In genomic region chr19:31392514-31392913, GRCh38 we compare ENCODE assay signal across 19 cellular contexts.
"Had no signal": no experiment of that assay in that cellular context is flagged by ENCODE, and none has a peak within 500 bp of the region (broad histone marks: within the 10 kb centered on the region; RNA-seq: fewer than 3 reads in every experiment).

No MANE protein-coding gene starts in this region.

- H3K27ac ChIP-seq: cardiac muscle cell, dorsolateral prefrontal cortex, heart left ventricle, psoas muscle, testis, upper lobe of left lung, WERI-Rb-1 had no signal

- H3K4me1 ChIP-seq: heart left ventricle, psoas muscle, testis, upper lobe of left lung had no signal

- H3K4me3 ChIP-seq: cardiac muscle cell, dorsolateral prefrontal cortex, heart left ventricle, lung, psoas muscle, testis, upper lobe of left lung had no signal

- H3K9me3 ChIP-seq: heart left ventricle, psoas muscle, testis, upper lobe of left lung had no signal

- ATAC-seq: activated CD4-positive, alpha-beta T cell treated with anti-CD3 and anti-CD28 coated beads for 36 hours; activated T-cell treated with anti-CD3 and anti-CD28 coated beads, Interleukin-2, amount 50 U/mL, for 4 hours; heart left ventricle; psoas muscle; sciatic nerve; stimulated activated naive CD8-positive, alpha-beta T cell treated with anti-CD3 and anti-CD28 coated beads, Interleukin-15, amount 100 ng/mL, for 72 hours; T-helper 17 cell had no signal

- H3K27me3 ChIP-seq: testis, upper lobe of left lung had no signal

- H3K36me3 ChIP-seq: cardiac muscle cell, heart left ventricle, upper lobe of left lung, WERI-Rb-1 had no signal

- DNase-seq: activated CD4-positive, alpha-beta memory T cell treated with anti-CD3 and anti-CD28 coated beads for 36 hours; activated CD4-positive, alpha-beta T cell treated with anti-CD3 and anti-CD28 coated beads for 36 hours; activated effector memory CD4-positive, alpha-beta T cell treated with anti-CD3 and anti-CD28 coated beads, Interleukin-2, amount 50 U/mL, for 16 hours; activated T-cell treated with anti-CD3 and anti-CD28 coated beads, Interleukin-2, amount 50 U/mL, for 4 hours; dorsolateral prefrontal cortex; endodermal cell; heart left ventricle; immature natural killer cell; midbrain; psoas muscle; stimulated activated CD4-positive, alpha-beta T cell treated with anti-CD3 and anti-CD28 coated beads, Interleukin-1b, Interleukin-23, amount 100 ng/mL, for 48 hours; stimulated activated naive CD8-positive, alpha-beta T cell treated with anti-CD3 and anti-CD28 coated beads, Interleukin-15, amount 100 ng/mL, for 72 hours; T-helper 17 cell; testis; upper lobe of left lung; WERI-Rb-1 had no signal
